20 cellular contexts compared by ENCODE assay signal in genomic region chr3:16740531-16740930, GRCh38.
"Had no signal": no experiment of that assay in that cellular context is flagged by ENCODE, and none has a peak within 500 bp of the region (broad histone marks: within the 10 kb centered on the region; RNA-seq: fewer than 3 reads in every experiment).

No MANE protein-coding gene starts in this region.

- H3K4me1 ChIP-seq: ascending aorta, left lung, uterus had no signal

- DNase-seq: activated CD4-positive, alpha-beta memory T cell treated with anti-CD3 and anti-CD28 coated beads, Interleukin-2, amount 10 ng/mL, durations not matched to agents 7 days and 5 days; activated CD4-positive, alpha-beta T cell treated with anti-CD3 and anti-CD28 coated beads for 36 hours; activated naive CD8-positive, alpha-beta T cell treated with anti-CD3 and anti-CD28 coated beads, Interleukin-2, amount 10 ng/mL, durations not matched to agents 7 days and 5 days; activated T-cell treated with anti-CD3 and anti-CD28 coated beads, Interleukin-2, amount 50 U/mL, for 48 hours; cerebellar nuclear complex; endodermal cell; erythroblast; gastrocnemius medialis; heart right ventricle; islet precursor cell; left lung; ovary; stimulated activated CD4-positive, alpha-beta T cell treated with anti-CD3 and anti-CD28 coated beads, Interleukin-4, amount 100 ng/mL, for 4 hours; stimulated activated naive CD8-positive, alpha-beta T cell treated with anti-CD3 and anti-CD28 coated beads, Interleukin-15, amount 100 ng/mL, for 72 hours; SW 1271; T-helper 9 cell; uterus had no signal

- H3K27ac ChIP-seq: ascending aorta, left lung, ovary, thoracic aorta, uterus, VCaP had no signal

- H3K4me3 ChIP-seq: ascending aorta, gastrocnemius medialis, heart right ventricle, left lung, ovary, thoracic aorta, uterus had no signal

- H3K4me1 Mint-ChIP-seq: activated CD4-positive, alpha-beta memory T cell treated with anti-CD3 and anti-CD28 coated beads, Interleukin-2, amount 10 ng/mL, durations not matched to agents 7 days and 5 days; activated naive CD8-positive, alpha-beta T cell treated with anti-CD3 and anti-CD28 coated beads, Interleukin-2, amount 10 ng/mL, durations not matched to agents 7 days and 5 days; endodermal cell had no signal

- H3K9me3 ChIP-seq: ascending aorta, gastrocnemius medialis, ovary, thoracic aorta, uterus had no signal

- H3K27ac Mint-ChIP-seq: activated CD4-positive, alpha-beta memory T cell treated with anti-CD3 and anti-CD28 coated beads, Interleukin-2, amount 10 ng/mL, durations not matched to agents 7 days and 5 days; activated CD4-positive, alpha-beta T cell treated with anti-CD3 and anti-CD28 coated beads for 36 hours; activated naive CD8-positive, alpha-beta T cell treated with anti-CD3 and anti-CD28 coated beads, Interleukin-2, amount 10 ng/mL, durations not matched to agents 7 days and 5 days; endodermal cell; stimulated activated naive CD8-positive, alpha-beta T cell treated with anti-CD3 and anti-CD28 coated beads, Interleukin-15, amount 100 ng/mL, for 72 hours had no signal

- H3K27me3 ChIP-seq: ascending aorta, gastrocnemius medialis, heart right ventricle, left lung, ovary, uterus had no signal

- H3K4me3 Mint-ChIP-seq: activated CD4-positive, alpha-beta memory T cell treated with anti-CD3 and anti-CD28 coated beads, Interleukin-2, amount 10 ng/mL, durations not matched to agents 7 days and 5 days; activated CD4-positive, alpha-beta T cell treated with anti-CD3 and anti-CD28 coated beads for 36 hours; activated naive CD8-positive, alpha-beta T cell treated with anti-CD3 and anti-CD28 coated beads, Interleukin-2, amount 10 ng/mL, durations not matched to agents 7 days and 5 days; endodermal cell; stimulated activated naive CD8-positive, alpha-beta T cell treated with anti-CD3 and anti-CD28 coated beads, Interleukin-15, amount 100 ng/mL, for 72 hours had no signal

- ATAC-seq: gastrocnemius medialis, heart right ventricle, left lung had no signal

- H3K36me3 ChIP-seq: ascending aorta, gastrocnemius medialis, heart right ventricle, left lung, ovary, thoracic aorta, uterus had no signal

- H3K27me3 Mint-ChIP-seq: activated naive CD8-positive, alpha-beta T cell treated with anti-CD3 and anti-CD28 coated beads, Interleukin-2, amount 10 ng/mL, durations not matched to agents 7 days and 5 days; stimulated activated naive CD8-positive, alpha-beta T cell treated with anti-CD3 and anti-CD28 coated beads, Interleukin-15, amount 100 ng/mL, for 72 hours had no signal
